Comparison of ENCODE assay signal across 1 cellular context in the genomic region with DNA sequence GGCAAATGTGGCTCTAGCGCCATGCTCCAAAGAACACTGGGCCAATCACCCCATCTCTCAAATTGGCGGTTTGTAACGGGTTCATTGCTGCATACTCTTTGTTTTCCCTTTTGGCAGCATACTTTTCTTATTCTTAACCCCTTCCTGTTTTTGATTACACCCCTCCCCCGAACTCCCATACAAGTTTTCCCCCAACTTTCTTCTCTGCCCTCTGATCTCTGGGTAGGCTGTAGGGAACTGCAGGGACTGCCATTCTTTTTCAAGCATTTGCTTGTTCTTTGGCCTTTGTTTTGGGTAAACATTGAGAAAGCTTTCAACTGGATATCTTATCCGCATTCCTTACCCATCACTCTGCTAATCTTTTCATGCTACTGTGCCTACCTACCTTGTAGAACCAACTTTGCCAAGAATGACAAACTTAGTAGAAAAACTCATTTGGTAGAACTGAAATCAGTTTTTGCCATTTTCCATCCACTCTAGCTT.
A peak's percentile ranks its signal among the peaks of the same experiment; 100 is the strongest.
TF ChIP-seq lines count a peak whose summit lies in the region.

No MANE protein-coding gene starts in this region.

TF ChIP-seq in liver, 16 proteins besides CTCF, POLR2A, EP300 and RAD21:
- TF ChIP-seq, protein P1, sequence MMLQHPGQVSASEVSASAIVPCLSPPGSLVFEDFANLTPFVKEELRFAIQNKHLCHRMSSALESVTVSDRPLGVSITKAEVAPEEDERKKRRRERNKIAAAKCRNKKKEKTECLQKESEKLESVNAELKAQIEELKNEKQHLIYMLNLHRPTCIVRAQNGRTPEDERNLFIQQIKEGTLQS (IDR thresholded peaks at IDR 0.05): no peak
- TF ChIP-seq SP1 (IDR thresholded peaks at IDR 0.05) (no peak), NR2F2 (IDR thresholded peaks at IDR 0.05) (no peak), JUND (IDR thresholded peaks at IDR 0.05) (no peak), RXRA (IDR thresholded peaks at IDR 0.05) (peak in 1 of 2 donors; percentile 12), TAF1 (conservative IDR thresholded peaks at IDR 0.05) (no peak), FOXA2 (IDR thresholded peaks at IDR 0.05) (no peak), FOXA1 (IDR thresholded peaks at IDR 0.05) (no peak), GABPA (IDR thresholded peaks at IDR 0.05 in 1 of 2, conservative IDR thresholded peaks at IDR 0.05 in 1 of 2) (no peak), HNF4G (IDR thresholded peaks at IDR 0.05) (no peak), HNF4A (conservative IDR thresholded peaks at IDR 0.05) (peak in 1 of 2 donors; percentile 19), EGR1 (IDR thresholded peaks at IDR 0.05; ENCODE audit: low read depth in 2 of 2) (no peak), YY1 (IDR thresholded peaks at IDR 0.05) (peak; percentile 12)
- TF ChIP-seq, protein P2, sequence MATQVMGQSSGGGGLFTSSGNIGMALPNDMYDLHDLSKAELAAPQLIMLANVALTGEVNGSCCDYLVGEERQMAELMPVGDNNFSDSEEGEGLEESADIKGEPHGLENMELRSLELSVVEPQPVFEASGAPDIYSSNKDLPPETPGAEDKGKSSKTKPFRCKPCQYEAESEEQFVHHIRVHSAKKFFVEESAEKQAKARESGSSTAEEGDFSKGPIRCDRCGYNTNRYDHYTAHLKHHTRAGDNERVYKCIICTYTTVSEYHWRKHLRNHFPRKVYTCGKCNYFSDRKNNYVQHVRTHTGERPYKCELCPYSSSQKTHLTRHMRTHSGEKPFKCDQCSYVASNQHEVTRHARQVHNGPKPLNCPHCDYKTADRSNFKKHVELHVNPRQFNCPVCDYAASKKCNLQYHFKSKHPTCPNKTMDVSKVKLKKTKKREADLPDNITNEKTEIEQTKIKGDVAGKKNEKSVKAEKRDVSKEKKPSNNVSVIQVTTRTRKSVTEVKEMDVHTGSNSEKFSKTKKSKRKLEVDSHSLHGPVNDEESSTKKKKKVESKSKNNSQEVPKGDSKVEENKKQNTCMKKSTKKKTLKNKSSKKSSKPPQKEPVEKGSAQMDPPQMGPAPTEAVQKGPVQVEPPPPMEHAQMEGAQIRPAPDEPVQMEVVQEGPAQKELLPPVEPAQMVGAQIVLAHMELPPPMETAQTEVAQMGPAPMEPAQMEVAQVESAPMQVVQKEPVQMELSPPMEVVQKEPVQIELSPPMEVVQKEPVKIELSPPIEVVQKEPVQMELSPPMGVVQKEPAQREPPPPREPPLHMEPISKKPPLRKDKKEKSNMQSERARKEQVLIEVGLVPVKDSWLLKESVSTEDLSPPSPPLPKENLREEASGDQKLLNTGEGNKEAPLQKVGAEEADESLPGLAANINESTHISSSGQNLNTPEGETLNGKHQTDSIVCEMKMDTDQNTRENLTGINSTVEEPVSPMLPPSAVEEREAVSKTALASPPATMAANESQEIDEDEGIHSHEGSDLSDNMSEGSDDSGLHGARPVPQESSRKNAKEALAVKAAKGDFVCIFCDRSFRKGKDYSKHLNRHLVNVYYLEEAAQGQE (IDR thresholded peaks at IDR 0.05): no peak
- TF ChIP-seq, protein P3, sequence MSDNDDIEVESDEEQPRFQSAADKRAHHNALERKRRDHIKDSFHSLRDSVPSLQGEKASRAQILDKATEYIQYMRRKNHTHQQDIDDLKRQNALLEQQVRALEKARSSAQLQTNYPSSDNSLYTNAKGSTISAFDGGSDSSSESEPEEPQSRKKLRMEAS (IDR thresholded peaks at IDR 0.05): no peak
- TF ChIP-seq, protein P4, sequence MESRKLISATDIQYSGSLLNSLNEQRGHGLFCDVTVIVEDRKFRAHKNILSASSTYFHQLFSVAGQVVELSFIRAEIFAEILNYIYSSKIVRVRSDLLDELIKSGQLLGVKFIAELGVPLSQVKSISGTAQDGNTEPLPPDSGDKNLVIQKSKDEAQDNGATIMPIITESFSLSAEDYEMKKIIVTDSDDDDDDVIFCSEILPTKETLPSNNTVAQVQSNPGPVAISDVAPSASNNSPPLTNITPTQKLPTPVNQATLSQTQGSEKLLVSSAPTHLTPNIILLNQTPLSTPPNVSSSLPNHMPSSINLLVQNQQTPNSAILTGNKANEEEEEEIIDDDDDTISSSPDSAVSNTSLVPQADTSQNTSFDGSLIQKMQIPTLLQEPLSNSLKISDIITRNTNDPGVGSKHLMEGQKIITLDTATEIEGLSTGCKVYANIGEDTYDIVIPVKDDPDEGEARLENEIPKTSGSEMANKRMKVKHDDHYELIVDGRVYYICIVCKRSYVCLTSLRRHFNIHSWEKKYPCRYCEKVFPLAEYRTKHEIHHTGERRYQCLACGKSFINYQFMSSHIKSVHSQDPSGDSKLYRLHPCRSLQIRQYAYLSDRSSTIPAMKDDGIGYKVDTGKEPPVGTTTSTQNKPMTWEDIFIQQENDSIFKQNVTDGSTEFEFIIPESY (IDR thresholded peaks at IDR 0.05): no peak
